ENCODE assay signal across 13 cellular contexts in genomic region chr11:203945-204586, GRCh38. TPM values are rescaled to one million over a fixed set of nuclear protein-coding genes. Genes with fewer than 3 reads are reported as not detected.
DNase-seq lines count a peak whose midpoint lies in the region; ATAC-seq and TF ChIP-seq lines count a peak whose summit lies in the region.
"Had no signal": no experiment of that assay in that cellular context is flagged by ENCODE, and none has a peak within 500 bp of the region (broad histone marks: within the 10 kb centered on the region; RNA-seq: fewer than 3 reads in every experiment).

No MANE protein-coding gene starts in this region.

- peak overlapping the region; percentile 74 for H3K27ac Mint-ChIP-seq in central memory CD8-positive, alpha-beta T cell (ENCODE audit: low read depth)
- peak overlapping the region; percentile 57 for H3K27ac Mint-ChIP-seq in osteocyte (ENCODE audit: unreplicated experiment)

- no peaks in the 10 kb centered on the region for H3K9me3 ChIP-seq in DND-41 (ENCODE audit: insufficient read depth, low read length, severe bottlenecking)
- H3K9me3 ChIP-seq: HAP-1 had no signal

- no peaks in the 10 kb centered on the region for H3K9me3 Mint-ChIP-seq in central memory CD8-positive, alpha-beta T cell
- no peaks in the 10 kb centered on the region for H3K9me3 Mint-ChIP-seq in osteocyte (ENCODE audit: unreplicated experiment)

- no peaks in the 10 kb centered on the region for H3K27me3 ChIP-seq in DND-41 (ENCODE audit: insufficient read depth, low read length, poor library complexity)
- H3K27me3 ChIP-seq: dorsolateral prefrontal cortex had no signal

- no peak overlapping the region for H3K4me3 ChIP-seq in DND-41 (ENCODE audit: low read depth in 1 of 2, low read length in 2 of 2)
- H3K4me3 ChIP-seq: HAP-1 had no signal

- H3K27me3 Mint-ChIP-seq in central memory CD8-positive, alpha-beta T cell: no peaks in the 10 kb centered on the region
- H3K27me3 Mint-ChIP-seq in osteocyte (ENCODE audit: unreplicated experiment): no peaks in the 10 kb centered on the region

- H3K9ac ChIP-seq in DND-41 (ENCODE audit: low read depth, low read length): no peak overlapping the region

- H2AFZ ChIP-seq in DND-41 (ENCODE audit: low read depth, low read length): no peak overlapping the region

- H3K27ac ChIP-seq in DND-41 (ENCODE audit: low read length): no peak overlapping the region
- H3K27ac ChIP-seq: dorsolateral prefrontal cortex had no signal

- ATAC-seq in DND-41 (ENCODE audit: insufficient read depth, low read depth) (no peak), GM19395 (IDR thresholded peaks at IDR 0.05; ENCODE audit: unreplicated experiment) (no peak), GM21576 (IDR thresholded peaks at IDR 0.05; ENCODE audit: unreplicated experiment) (no peak)
- no peak for ATAC-seq in central memory CD8-positive, alpha-beta T cell (replicated peaks; ENCODE audit: extremely low read depth, poor library complexity, severe bottlenecking)

- H3K4me1 ChIP-seq in DND-41 (ENCODE audit: insufficient read depth, low read length): peaks cover 19% of the 10 kb centered on the region
- H3K4me1 ChIP-seq: HAP-1 had no signal

- H3K36me3 ChIP-seq in DND-41 (ENCODE audit: insufficient read depth, low read length): peaks cover 23% of the 10 kb centered on the region

- peaks cover 37% of the 10 kb centered on the region for H3K79me2 ChIP-seq in DND-41 (ENCODE audit: insufficient read depth, low read length)

- no peak overlapping the region for H3K4me2 ChIP-seq in DND-41 (ENCODE audit: insufficient read depth, low read length)

- DNase-seq in DND-41 (peak; percentile 2), osteocyte (ENCODE audit: extremely low spot score, unreplicated experiment) (peak; percentile 60), T1000 (lab: John Stamatoyannopoulos, UW) (no peak)
- no peak for DNase-seq in central memory CD8-positive, alpha-beta T cell (ENCODE audit: low spot score in 2 of 2)
- DNase-seq: activated CD4-positive, alpha-beta T cell treated with anti-CD3 and anti-CD28 coated beads for 4 hours; NCI-H1092; substantia nigra had no signal

- H4K20me1 ChIP-seq in DND-41 (ENCODE audit: insufficient read depth, low read length): peaks cover 36% of the 10 kb centered on the region

- peaks cover 33% of the 10 kb centered on the region for H3K36me3 Mint-ChIP-seq in central memory CD8-positive, alpha-beta T cell (ENCODE audit: insufficient read depth)
- H3K36me3 Mint-ChIP-seq in osteocyte (ENCODE audit: unreplicated experiment): peaks cover 19% of the 10 kb centered on the region

- H3K4me1 Mint-ChIP-seq in central memory CD8-positive, alpha-beta T cell: peaks cover 49% of the 10 kb centered on the region
- peaks cover 19% of the 10 kb centered on the region for H3K4me1 Mint-ChIP-seq in osteocyte (ENCODE audit: unreplicated experiment)

- no peak for TF ChIP-seq CTCF in DND-41 (IDR thresholded peaks at IDR 0.05; ENCODE audit: borderline replicate concordance, extremely low read depth, low read length, poor library complexity, severe bottlenecking)
- no peak for TF ChIP-seq CTCF in osteocyte (IDR thresholded peaks at IDR 0.05)

- peak overlapping the region; percentile 10 for H3K4me3 Mint-ChIP-seq in central memory CD8-positive, alpha-beta T cell
- H3K4me3 Mint-ChIP-seq in osteocyte (ENCODE audit: unreplicated experiment): no peak overlapping the region

- TF ChIP-seq POLR2A in Raji (IDR thresholded peaks at IDR 0.05; ENCODE audit: insufficient read depth, low read depth, low read length): 0 out of 2 replicates have a peak, but pooled peaks have one; percentile 13

RNA-seq across cellular contexts. Expression of gene BET1L, which starts 3.1 kb away (rescaled TPM):
- 54.6 and 59.3 TPM in 2 replicates for total RNA-seq in osteocyte

RNA-seq across cellular contexts. Expression of gene RIC8A, which starts 3.4 kb away (rescaled TPM):
- 105 and 125 TPM in 2 replicates for total RNA-seq in osteocyte

RNA-seq across cellular contexts. Expression of gene SCGB1C1, which starts 11.2 kb away (rescaled TPM):
- total RNA-seq in osteocyte: not detected in 2 replicates
- total RNA-seq: dorsolateral prefrontal cortex, HT1080 had no signal

RNA-seq across cellular contexts. Expression of gene SIRT3, which starts 32.1 kb away (rescaled TPM):
- 23.2 and 25.7 TPM in 2 replicates for total RNA-seq in osteocyte

RNA-seq across cellular contexts. Expression of gene PSMD13, which starts 32.7 kb away (rescaled TPM):
- 115 and 126 TPM in 2 replicates for total RNA-seq in osteocyte

Comparison
In these comparisons a context has a peak if more than half of its experiments do, and no peak if none do; other contexts are left out.
1. DNase-seq: peak in DND-41 (single experiment) and osteocyte (single experiment); none in central memory CD8-positive, alpha-beta T cell (0 of 2) and T1000 (single experiment).